Comparison of ENCODE assay signal across 1 cellular context in the genomic region with DNA sequence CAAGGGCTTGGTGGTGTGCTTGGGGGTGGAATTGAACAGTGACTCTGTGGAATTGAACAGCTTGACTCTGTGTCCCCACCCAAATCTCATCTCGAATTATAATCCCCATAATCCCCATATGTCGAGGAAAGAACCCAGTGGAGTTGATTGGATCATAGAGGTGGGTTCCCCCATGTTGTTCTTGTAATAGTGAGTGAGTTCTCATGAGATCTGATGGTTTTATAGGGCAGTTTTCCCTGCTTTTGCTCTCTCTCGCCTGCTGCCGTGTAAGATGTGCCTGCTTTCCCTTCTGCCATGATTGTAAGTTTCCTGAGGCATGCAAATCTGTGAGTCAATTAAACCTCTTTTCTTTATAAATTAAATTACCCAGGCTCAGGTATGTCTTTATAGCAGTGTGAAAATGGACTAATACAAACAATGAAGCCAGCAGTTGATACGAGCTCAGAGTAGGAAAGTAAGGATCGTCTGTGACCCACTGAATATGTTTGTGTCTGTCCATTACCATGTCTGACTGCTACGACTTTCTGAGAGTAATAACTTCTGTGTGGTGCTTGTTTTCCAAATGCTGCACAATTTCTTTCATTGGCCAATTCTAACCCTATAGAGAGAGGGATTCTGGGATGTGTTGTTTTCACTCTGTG.
TF ChIP-seq lines count a peak whose summit lies in the region.

No MANE protein-coding gene starts in this region.

TF ChIP-seq in GM23338, 12 proteins besides CTCF, POLR2A, EP300 and RAD21 (continued from another document):
- TF ChIP-seq, protein P1, sequence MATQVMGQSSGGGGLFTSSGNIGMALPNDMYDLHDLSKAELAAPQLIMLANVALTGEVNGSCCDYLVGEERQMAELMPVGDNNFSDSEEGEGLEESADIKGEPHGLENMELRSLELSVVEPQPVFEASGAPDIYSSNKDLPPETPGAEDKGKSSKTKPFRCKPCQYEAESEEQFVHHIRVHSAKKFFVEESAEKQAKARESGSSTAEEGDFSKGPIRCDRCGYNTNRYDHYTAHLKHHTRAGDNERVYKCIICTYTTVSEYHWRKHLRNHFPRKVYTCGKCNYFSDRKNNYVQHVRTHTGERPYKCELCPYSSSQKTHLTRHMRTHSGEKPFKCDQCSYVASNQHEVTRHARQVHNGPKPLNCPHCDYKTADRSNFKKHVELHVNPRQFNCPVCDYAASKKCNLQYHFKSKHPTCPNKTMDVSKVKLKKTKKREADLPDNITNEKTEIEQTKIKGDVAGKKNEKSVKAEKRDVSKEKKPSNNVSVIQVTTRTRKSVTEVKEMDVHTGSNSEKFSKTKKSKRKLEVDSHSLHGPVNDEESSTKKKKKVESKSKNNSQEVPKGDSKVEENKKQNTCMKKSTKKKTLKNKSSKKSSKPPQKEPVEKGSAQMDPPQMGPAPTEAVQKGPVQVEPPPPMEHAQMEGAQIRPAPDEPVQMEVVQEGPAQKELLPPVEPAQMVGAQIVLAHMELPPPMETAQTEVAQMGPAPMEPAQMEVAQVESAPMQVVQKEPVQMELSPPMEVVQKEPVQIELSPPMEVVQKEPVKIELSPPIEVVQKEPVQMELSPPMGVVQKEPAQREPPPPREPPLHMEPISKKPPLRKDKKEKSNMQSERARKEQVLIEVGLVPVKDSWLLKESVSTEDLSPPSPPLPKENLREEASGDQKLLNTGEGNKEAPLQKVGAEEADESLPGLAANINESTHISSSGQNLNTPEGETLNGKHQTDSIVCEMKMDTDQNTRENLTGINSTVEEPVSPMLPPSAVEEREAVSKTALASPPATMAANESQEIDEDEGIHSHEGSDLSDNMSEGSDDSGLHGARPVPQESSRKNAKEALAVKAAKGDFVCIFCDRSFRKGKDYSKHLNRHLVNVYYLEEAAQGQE (IDR thresholded peaks at IDR 0.05; ENCODE audit: unreplicated experiment) = no peak
- no peak for TF ChIP-seq ZNF114 (CRISPR knock-in tag; IDR thresholded peaks at IDR 0.05)
